11 cellular contexts compared by ENCODE assay signal in the genomic region with DNA sequence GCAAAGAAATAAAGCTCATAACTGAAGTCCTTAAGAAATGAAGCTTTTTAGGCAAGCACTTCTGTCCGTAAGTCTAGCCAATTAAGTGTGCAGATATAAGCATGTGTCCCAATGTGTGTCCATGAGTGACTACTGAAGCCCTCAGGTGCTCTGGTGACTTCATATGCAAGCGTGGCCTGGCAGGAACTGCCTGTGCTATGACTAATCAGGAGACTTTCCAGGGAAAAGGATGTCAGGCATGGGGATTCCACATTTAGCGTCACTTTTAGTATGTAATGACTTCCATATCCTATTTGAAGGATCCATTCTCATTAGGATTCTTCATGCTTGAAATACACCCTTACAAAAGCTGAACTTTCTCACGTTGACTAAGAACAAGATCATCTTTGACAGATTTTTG.
DNase-seq lines count a peak whose midpoint lies in the region; ATAC-seq and TF ChIP-seq lines count a peak whose summit lies in the region.
"Had no signal": no experiment of that assay in that cellular context is flagged by ENCODE, and none has a peak within 500 bp of the region (broad histone marks: within the 10 kb centered on the region; RNA-seq: fewer than 3 reads in every experiment).

No MANE protein-coding gene starts in this region.

- TF ChIP-seq POLR2A in vagina (IDR thresholded peaks at IDR 0.05), result no peak

- H3K9me3 Mint-ChIP-seq in nephron, result no peaks in the 10 kb centered on the region
- H3K9me3 Mint-ChIP-seq: IgD-negative memory B cell had no signal

- dilution Hi-C loops in mammary epithelial cell (cut with HindIII; ENCODE audit: low sequenced_read_pairs), result no loop called here

- no peak overlapping the region for H4K8ac ChIP-seq in neuronal stem cell (ENCODE audit: low read depth, low read length)

- TF ChIP-seq CTCF in mammary epithelial cell (conservative IDR thresholded peaks at IDR 0.05 in 1 of 2, IDR thresholded peaks at IDR 0.05 in 1 of 2; ENCODE audit: extremely low read depth in 1 of 2, insufficient read depth in 1 of 2, low read depth in 1 of 2, low read length in 2 of 2) (no peak), nephron (IDR thresholded peaks at IDR 0.05; ENCODE audit: unreplicated experiment in 3 of 3) (no peak), vagina (IDR thresholded peaks at IDR 0.05) (no peak)

- no peak overlapping the region for H3K23ac ChIP-seq in neuronal stem cell (ENCODE audit: low read depth, low read length, poor library complexity)

- no peaks in the 10 kb centered on the region for H3K36me3 Mint-ChIP-seq in nephron (ENCODE audit: low read depth)

- WGBS in mammary epithelial cell (ENCODE audit: low coverage, missing lambda C conversion rate), result 61% methylated on average over 3 of the region's 4 CpGs
- no CpG with 5 or more reads among the region's 4 CpGs for WGBS in neuronal stem cell (ENCODE audit: extremely low coverage in 2 of 2, insufficient read length in 2 of 2, insufficient replicate concordance in 1 of 2), 2 donors

- peaks cover 9% of the 10 kb centered on the region for H3K4me1 ChIP-seq in mammary epithelial cell (ENCODE audit: insufficient read depth, low read length)
- H3K4me1 ChIP-seq in neuronal stem cell (ENCODE audit: control insufficient read depth in 2 of 2, insufficient read depth in 1 of 2, low read depth in 1 of 2, low read length in 2 of 2), result peaks cover 7 to 12% of the 10 kb centered on the region in 2 donors
- H3K4me1 ChIP-seq in vagina, result no peaks in the 10 kb centered on the region
- H3K4me1 ChIP-seq: thyroid gland had no signal

- H3K4me3 Mint-ChIP-seq in nephron, result no peak overlapping the region
- H3K4me3 Mint-ChIP-seq: activated CD8-positive, alpha-beta memory T cell treated with anti-CD3 and anti-CD28 coated beads, Interleukin-2, amount 10 ng/mL, durations not matched to agents 7 days and 5 days; IgD-negative memory B cell had no signal

- H3K4ac ChIP-seq in neuronal stem cell (ENCODE audit: low read length), result no peak overlapping the region

- no peak overlapping the region for H2BK120ac ChIP-seq in neuronal stem cell (ENCODE audit: low read depth, low read length)

- ATAC-seq in HG02970 (IDR thresholded peaks at IDR 0.05; ENCODE audit: low FRiP score, unreplicated experiment), result no peak
- ATAC-seq: activated CD8-positive, alpha-beta memory T cell treated with anti-CD3 and anti-CD28 coated beads, Interleukin-2, amount 10 ng/mL, durations not matched to agents 7 days and 5 days had no signal

- no peaks in the 10 kb centered on the region for H3K79me2 ChIP-seq in mammary epithelial cell (ENCODE audit: insufficient read depth, low read length)

- H2BK5ac ChIP-seq in neuronal stem cell (ENCODE audit: low read length), result no peak overlapping the region

- no peak overlapping the region for H2BK15ac ChIP-seq in neuronal stem cell (ENCODE audit: low read length)

- H3K36me3 ChIP-seq in mammary epithelial cell (ENCODE audit: insufficient read depth, low read length), result no peaks in the 10 kb centered on the region
- H3K36me3 ChIP-seq in neuronal stem cell (replicated peaks in 1 of 2; ENCODE audit: control insufficient read depth in 2 of 2, insufficient read depth in 2 of 2, low read length in 2 of 2), result peaks cover 0 to 4% of the 10 kb centered on the region in 2 donors
- H3K36me3 ChIP-seq in vagina, result no peaks in the 10 kb centered on the region
- H3K36me3 ChIP-seq: thyroid gland had no signal

- H2AK5ac ChIP-seq in neuronal stem cell (ENCODE audit: low read depth, low read length), result no peak overlapping the region

- no peaks in the 10 kb centered on the region for H3K27me3 ChIP-seq in mammary epithelial cell (ENCODE audit: insufficient read depth, low read length)
- no peaks in the 10 kb centered on the region for H3K27me3 ChIP-seq in neuronal stem cell (ENCODE audit: control insufficient read depth in 3 of 3, insufficient read depth in 3 of 3, low read depth in 1 of 3, low read length in 3 of 3)
- H3K27me3 ChIP-seq in vagina, result no peaks in the 10 kb centered on the region
- H3K27me3 ChIP-seq: thyroid gland had no signal

- H3K27ac ChIP-seq in mammary epithelial cell (ENCODE audit: insufficient read depth, low read depth, low read length) (peak overlapping the region; percentile 3), neuronal stem cell (replicated peaks; ENCODE audit: low read length) (no peak overlapping the region), vagina (no peak overlapping the region)
- H3K27ac ChIP-seq: thyroid gland had no signal

- CTCF ChIA-PET in mammary epithelial cell (lab: Charles Lee; ENCODE audit: low non-redundant PET), result no interaction called here

- H2BK12ac ChIP-seq in neuronal stem cell (ENCODE audit: low read length), result no peak overlapping the region

- H3K4me1 Mint-ChIP-seq in nephron, result peaks cover 18% of the 10 kb centered on the region
- H3K4me1 Mint-ChIP-seq: activated CD8-positive, alpha-beta memory T cell treated with anti-CD3 and anti-CD28 coated beads, Interleukin-2, amount 10 ng/mL, durations not matched to agents 7 days and 5 days had no signal

- H2AFZ ChIP-seq in mammary epithelial cell (ENCODE audit: low read depth, low read length) (peak overlapping the region; percentile 3), neuronal stem cell (ENCODE audit: low read length) (no peak overlapping the region)

- no TSS peak for BruUV-seq in mammary epithelial cell (replicated peaks; lab: Mats Ljungman, UMichigan)

- H3K27ac Mint-ChIP-seq in nephron, result peak overlapping the region; percentile 13 to 79 (median 53)
- H3K27ac Mint-ChIP-seq: activated CD8-positive, alpha-beta memory T cell treated with anti-CD3 and anti-CD28 coated beads, Interleukin-2, amount 10 ng/mL, durations not matched to agents 7 days and 5 days; IgD-negative memory B cell had no signal

- intact Hi-C loops in mammary epithelial cell (cut with micrococcal nuclease), result no loop called here
- intact Hi-C loops in vagina (cut with DNase I), result no loop called here

- H3K4me2 ChIP-seq in mammary epithelial cell (ENCODE audit: insufficient read depth, low read depth, low read length), result no peak overlapping the region
- H3K4me2 ChIP-seq in neuronal stem cell (ENCODE audit: insufficient read depth, low read length, poor library complexity, severe bottlenecking), result no peak overlapping the region

- H3K9me3 ChIP-seq in mammary epithelial cell (replicated peaks; ENCODE audit: insufficient read depth, low read length), result no peaks in the 10 kb centered on the region
- H3K9me3 ChIP-seq in neuronal stem cell (replicated peaks in 1 of 2; ENCODE audit: control insufficient read depth in 2 of 2, insufficient read depth in 1 of 2, low read depth in 1 of 2, low read length in 2 of 2), result no peaks in the 10 kb centered on the region
- no peaks in the 10 kb centered on the region for H3K9me3 ChIP-seq in vagina
- H3K9me3 ChIP-seq: thyroid gland had no signal

- H3K27me3 Mint-ChIP-seq in nephron (ENCODE audit: low read depth), result no peaks in the 10 kb centered on the region
- H3K27me3 Mint-ChIP-seq: activated CD8-positive, alpha-beta memory T cell treated with anti-CD3 and anti-CD28 coated beads, Interleukin-2, amount 10 ng/mL, durations not matched to agents 7 days and 5 days; IgD-negative memory B cell had no signal

- no peak overlapping the region for H3K14ac ChIP-seq in neuronal stem cell (ENCODE audit: low read length)

- no peak overlapping the region for H4K91ac ChIP-seq in neuronal stem cell (ENCODE audit: low read depth, low read length, poor library complexity)

- H3K79me1 ChIP-seq in neuronal stem cell (ENCODE audit: low read depth, low read length), result no peaks in the 10 kb centered on the region

- in situ Hi-C loops in mammary epithelial cell (cut with MboI; ENCODE audit: low sequenced_read_pairs in 2 of 2), result no loop called here

- H3K4me3 ChIP-seq in mammary epithelial cell (replicated peaks in 1 of 3; ENCODE audit: insufficient read depth in 1 of 3, low read depth in 2 of 3, low read length in 3 of 3), result no peak overlapping the region
- H3K4me3 ChIP-seq in neuronal stem cell (ENCODE audit: low read length in 2 of 2), result no peak overlapping the region
- no peak overlapping the region for H3K4me3 ChIP-seq in vagina
- H3K4me3 ChIP-seq: lung, thyroid gland had no signal

- H3K9ac ChIP-seq in mammary epithelial cell (ENCODE audit: insufficient read depth, low read length) (no peak overlapping the region), neuronal stem cell (ENCODE audit: low read depth, low read length, poor library complexity) (no peak overlapping the region)

- no peaks in the 10 kb centered on the region for H4K20me1 ChIP-seq in mammary epithelial cell (ENCODE audit: insufficient read depth, low read length)

- DNase-seq in ELF-1 (ENCODE audit: low read depth, low spot score) (peak; percentile 24), NCI-H146 (lab: John Stamatoyannopoulos, UW) (peak; percentile 85), mammary epithelial cell (peak; percentile 87), neuronal stem cell (ENCODE audit: low spot score) (no peak), vagina (ENCODE audit: extremely low spot score in 2 of 2) (no peak)
- DNase-seq: activated CD8-positive, alpha-beta memory T cell treated with anti-CD3 and anti-CD28 coated beads, Interleukin-2, amount 10 ng/mL, durations not matched to agents 7 days and 5 days; thyroid gland had no signal

- no peak overlapping the region for H3K18ac ChIP-seq in neuronal stem cell (ENCODE audit: low read length)

Comparison
In these comparisons a context has a peak if more than half of its experiments do, and no peak if none do; other contexts are left out.
1. DNase-seq: peak in ELF-1 (single experiment), NCI-H146 (single experiment) and mammary epithelial cell (single experiment); none in neuronal stem cell (single experiment) and vagina (0 of 2).